Comparison of ENCODE assay signal across 8 cellular contexts in the genomic region with DNA sequence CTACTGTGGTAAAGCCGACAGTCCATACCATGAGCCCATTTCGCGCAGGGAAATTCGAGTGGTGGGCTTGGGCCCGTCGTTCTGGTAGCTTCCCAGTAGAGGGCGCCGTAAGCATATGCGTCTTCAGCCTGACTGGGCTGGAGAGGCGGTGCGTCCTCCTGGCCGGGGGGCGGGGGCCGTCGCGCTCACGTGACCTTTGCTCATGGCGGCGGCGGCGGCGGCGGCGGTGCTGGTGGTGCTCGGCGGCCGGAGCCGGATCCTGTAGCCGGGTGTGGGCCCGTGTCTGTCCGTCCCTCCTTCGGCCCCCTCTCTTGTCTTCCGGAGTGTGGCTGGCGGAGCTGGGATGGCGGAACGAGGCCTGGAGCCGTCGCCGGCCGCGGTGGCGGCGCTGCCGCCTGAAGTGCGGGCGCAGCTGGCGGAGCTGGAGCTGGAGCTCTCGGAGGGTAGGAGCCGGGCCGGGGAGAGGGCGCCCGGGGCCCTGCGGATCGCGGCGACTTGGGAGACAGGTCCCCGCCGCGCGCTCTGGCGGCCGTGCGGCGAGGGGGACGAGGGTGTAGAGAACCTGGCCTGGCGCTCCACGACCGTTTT. TPM values are rescaled to one million over a fixed set of nuclear protein-coding genes. Genes with fewer than 3 reads are reported as not detected.
A peak's percentile ranks its signal among the peaks of the same experiment; 100 is the strongest.
DNase-seq lines count a peak whose midpoint lies in the region; ATAC-seq and TF ChIP-seq lines count a peak whose summit lies in the region.

A gene with protein sequence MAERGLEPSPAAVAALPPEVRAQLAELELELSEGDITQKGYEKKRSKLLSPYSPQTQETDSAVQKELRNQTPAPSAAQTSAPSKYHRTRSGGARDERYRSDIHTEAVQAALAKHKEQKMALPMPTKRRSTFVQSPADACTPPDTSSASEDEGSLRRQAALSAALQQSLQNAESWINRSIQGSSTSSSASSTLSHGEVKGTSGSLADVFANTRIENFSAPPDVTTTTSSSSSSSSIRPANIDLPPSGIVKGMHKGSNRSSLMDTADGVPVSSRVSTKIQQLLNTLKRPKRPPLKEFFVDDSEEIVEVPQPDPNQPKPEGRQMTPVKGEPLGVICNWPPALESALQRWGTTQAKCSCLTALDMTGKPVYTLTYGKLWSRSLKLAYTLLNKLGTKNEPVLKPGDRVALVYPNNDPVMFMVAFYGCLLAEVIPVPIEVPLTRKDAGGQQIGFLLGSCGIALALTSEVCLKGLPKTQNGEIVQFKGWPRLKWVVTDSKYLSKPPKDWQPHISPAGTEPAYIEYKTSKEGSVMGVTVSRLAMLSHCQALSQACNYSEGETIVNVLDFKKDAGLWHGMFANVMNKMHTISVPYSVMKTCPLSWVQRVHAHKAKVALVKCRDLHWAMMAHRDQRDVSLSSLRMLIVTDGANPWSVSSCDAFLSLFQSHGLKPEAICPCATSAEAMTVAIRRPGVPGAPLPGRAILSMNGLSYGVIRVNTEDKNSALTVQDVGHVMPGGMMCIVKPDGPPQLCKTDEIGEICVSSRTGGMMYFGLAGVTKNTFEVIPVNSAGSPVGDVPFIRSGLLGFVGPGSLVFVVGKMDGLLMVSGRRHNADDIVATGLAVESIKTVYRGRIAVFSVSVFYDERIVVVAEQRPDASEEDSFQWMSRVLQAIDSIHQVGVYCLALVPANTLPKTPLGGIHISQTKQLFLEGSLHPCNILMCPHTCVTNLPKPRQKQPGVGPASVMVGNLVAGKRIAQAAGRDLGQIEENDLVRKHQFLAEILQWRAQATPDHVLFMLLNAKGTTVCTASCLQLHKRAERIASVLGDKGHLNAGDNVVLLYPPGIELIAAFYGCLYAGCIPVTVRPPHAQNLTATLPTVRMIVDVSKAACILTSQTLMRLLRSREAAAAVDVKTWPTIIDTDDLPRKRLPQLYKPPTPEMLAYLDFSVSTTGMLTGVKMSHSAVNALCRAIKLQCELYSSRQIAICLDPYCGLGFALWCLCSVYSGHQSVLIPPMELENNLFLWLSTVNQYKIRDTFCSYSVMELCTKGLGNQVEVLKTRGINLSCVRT (N-terminal part only) (plus strand): TSS at position 188 of the 588 bp plus-strand sequence. CDS start 156 bp downstream, at position 344.

- H3K27me3 Mint-ChIP-seq in GM23338 (ENCODE audit: insufficient read depth, low read depth, poor library complexity), result peaks cover 7% of the 10 kb centered on the region
- no peaks in the 10 kb centered on the region for H3K27me3 Mint-ChIP-seq in activated T-helper 17 cell treated with anti-CD3 and anti-CD28 coated beads, Interleukin-2, amount 50 U/mL, for 72 hours
- H3K27me3 Mint-ChIP-seq in naive thymus-derived CD8-positive, alpha-beta T cell, result peaks cover 0 to 1% (median 0%) of the 10 kb centered on the region in 5 donors
- H3K27me3 Mint-ChIP-seq in stimulated activated naive B cell treated with anti-CD40 and anti-IgM and Interleukin-4, amounts not matched to agents 10 μg/mL and 1 μg/mL and 100 μg/mL, for 72 hours, result no peaks in the 10 kb centered on the region

- H3K9me2 ChIP-seq in GM23338 (ENCODE audit: insufficient read depth), result no peaks in the 10 kb centered on the region

- peaks cover 47% of the 10 kb centered on the region for H3K79me2 ChIP-seq in GM23338 (replicated peaks; ENCODE audit: insufficient read depth)

- H3K4me1 ChIP-seq in GM23338 (ENCODE audit: insufficient read depth), result peaks cover 17% of the 10 kb centered on the region

- H3K36me3 Mint-ChIP-seq in GM23338 (ENCODE audit: low read depth), result peaks cover 6% of the 10 kb centered on the region; the same call in 1 of the 3 replicates
- H3K36me3 Mint-ChIP-seq in activated T-helper 17 cell treated with anti-CD3 and anti-CD28 coated beads, Interleukin-2, amount 50 U/mL, for 72 hours (ENCODE audit: low read depth), result no peaks in the 10 kb centered on the region
- peaks cover 0 to 2% (median 0%) of the 10 kb centered on the region in 3 donors for H3K36me3 Mint-ChIP-seq in naive thymus-derived CD8-positive, alpha-beta T cell
- H3K36me3 Mint-ChIP-seq in stimulated activated naive B cell treated with anti-CD40 and anti-IgM and Interleukin-4, amounts not matched to agents 10 μg/mL and 1 μg/mL and 100 μg/mL, for 72 hours, result peaks cover 0 to 7% of the 10 kb centered on the region in 2 donors

- peaks cover 10% of the 10 kb centered on the region; the same call in 2 of the 3 replicates for H3K9me3 Mint-ChIP-seq in GM23338
- no peaks in the 10 kb centered on the region for H3K9me3 Mint-ChIP-seq in activated T-helper 17 cell treated with anti-CD3 and anti-CD28 coated beads, Interleukin-2, amount 50 U/mL, for 72 hours
- H3K9me3 Mint-ChIP-seq in naive thymus-derived CD8-positive, alpha-beta T cell, result peaks cover 0 to 7% (median 0%) of the 10 kb centered on the region in 9 donors
- no peaks in the 10 kb centered on the region for H3K9me3 Mint-ChIP-seq in stimulated activated naive B cell treated with anti-CD40 and anti-IgM and Interleukin-4, amounts not matched to agents 10 μg/mL and 1 μg/mL and 100 μg/mL, for 72 hours

- H2AFZ ChIP-seq in GM23338, result peak within 1 kb of the TSS; percentile 83

- ATAC-seq in GM23338, result peak; percentile 85
- ATAC-seq in activated T-helper 17 cell treated with anti-CD3 and anti-CD28 coated beads, Interleukin-2, amount 50 U/mL, for 72 hours (replicated peaks), result peak; percentile 94
- peak; percentile 85 to 86 for ATAC-seq in naive thymus-derived CD8-positive, alpha-beta T cell
- peak; percentile 93 to 94 for ATAC-seq in stimulated activated naive B cell treated with anti-CD40 and anti-IgM and Interleukin-4, amounts not matched to agents 10 μg/mL and 1 μg/mL and 100 μg/mL, for 72 hours (replicated peaks)

- H3K27me3 ChIP-seq in GM23338 (ENCODE audit: insufficient read depth), result no peaks in the 10 kb centered on the region

- peak within 1 kb of the TSS; percentile 73 for H3K4me3 ChIP-seq in GM23338
- peak within 1 kb of the TSS; percentile 90 for H3K4me3 ChIP-seq in fibroblast of mammary gland (ENCODE audit: control insufficient read depth, low read depth, low read length)

- peak; percentile 97 for DNase-seq in Daoy (ENCODE audit: low read depth)
- DNase-seq in GM23338 (ENCODE audit: low spot score), result peak; percentile 95
- DNase-seq in RPMI7951 (ENCODE audit: low read depth), result peak; percentile 85
- peak; percentile 85 for DNase-seq in fibroblast of mammary gland (ENCODE audit: low read depth)
- DNase-seq in naive thymus-derived CD8-positive, alpha-beta T cell, result peak; percentile 90 to 97 (median 94)
- DNase-seq in stimulated activated naive B cell treated with anti-CD40 and anti-IgM and Interleukin-4, amounts not matched to agents 10 μg/mL and 1 μg/mL and 100 μg/mL, for 72 hours, result peak; percentile 94

- peak; percentile 68 to 99 for TF ChIP-seq CTCF in GM23338 (conservative IDR thresholded peaks at IDR 0.05; ENCODE audit: low read depth in 2 of 2)
- TF ChIP-seq CTCF in LNCAP (IDR thresholded peaks at IDR 0.05), result peak; percentile 90
- TF ChIP-seq CTCF in fibroblast of mammary gland (conservative IDR thresholded peaks at IDR 0.05; ENCODE audit: control insufficient read depth, insufficient read depth, low read depth, low read length), result peak; percentile 88

- peak within 1 kb of the TSS; percentile 81 for H3K27ac Mint-ChIP-seq in GM23338
- peak within 1 kb of the TSS; percentile 89 for H3K27ac Mint-ChIP-seq in activated T-helper 17 cell treated with anti-CD3 and anti-CD28 coated beads, Interleukin-2, amount 50 U/mL, for 72 hours
- peak within 1 kb of the TSS; percentile 87 to 95 (median 95) for H3K27ac Mint-ChIP-seq in naive thymus-derived CD8-positive, alpha-beta T cell
- peak within 1 kb of the TSS; percentile 96 for H3K27ac Mint-ChIP-seq in stimulated activated naive B cell treated with anti-CD40 and anti-IgM and Interleukin-4, amounts not matched to agents 10 μg/mL and 1 μg/mL and 100 μg/mL, for 72 hours

- H4K20me1 ChIP-seq in GM23338 (replicated peaks; ENCODE audit: insufficient read depth), result peaks cover 5% of the 10 kb centered on the region; the same call in 1 of the 2 replicates

- peaks cover 30% of the 10 kb centered on the region for H3K4me1 Mint-ChIP-seq in GM23338
- H3K4me1 Mint-ChIP-seq in activated T-helper 17 cell treated with anti-CD3 and anti-CD28 coated beads, Interleukin-2, amount 50 U/mL, for 72 hours, result peaks cover 34% of the 10 kb centered on the region
- peaks cover 32 to 49% (median 46%) of the 10 kb centered on the region in 4 donors for H3K4me1 Mint-ChIP-seq in naive thymus-derived CD8-positive, alpha-beta T cell
- H3K4me1 Mint-ChIP-seq in stimulated activated naive B cell treated with anti-CD40 and anti-IgM and Interleukin-4, amounts not matched to agents 10 μg/mL and 1 μg/mL and 100 μg/mL, for 72 hours, result peaks cover 31 to 41% of the 10 kb centered on the region in 2 donors

- peak within 1 kb of the TSS; percentile 96 for H3K4me3 Mint-ChIP-seq in GM23338
- peak within 1 kb of the TSS; percentile 88 for H3K4me3 Mint-ChIP-seq in activated T-helper 17 cell treated with anti-CD3 and anti-CD28 coated beads, Interleukin-2, amount 50 U/mL, for 72 hours
- H3K4me3 Mint-ChIP-seq in naive thymus-derived CD8-positive, alpha-beta T cell, result peak within 1 kb of the TSS; percentile 93 to 98 (median 96)
- H3K4me3 Mint-ChIP-seq in stimulated activated naive B cell treated with anti-CD40 and anti-IgM and Interleukin-4, amounts not matched to agents 10 μg/mL and 1 μg/mL and 100 μg/mL, for 72 hours, result peak within 1 kb of the TSS; percentile 96 to 97

- H3K4me2 ChIP-seq in GM23338, result peak within 1 kb of the TSS; percentile 88

- POLR2A ChIA-PET in naive thymus-derived CD8-positive, alpha-beta T cell (lab: Charles Lee), result interaction anchor here (0.7 to 4.5 kb wide), 13 partner anchors 9 to 259 kb away, joined by 3 to 26 read pairs (median 5); a partner anchor contains a TSS

- no peaks in the 10 kb centered on the region for H3F3A ChIP-seq in GM23338 (replicated peaks; ENCODE audit: low read depth)

- no peaks in the 10 kb centered on the region for H3K36me3 ChIP-seq in GM23338 (ENCODE audit: insufficient read depth)

- H3K27ac ChIP-seq in GM23338 (ENCODE audit: low read depth), result peak within 1 kb of the TSS; percentile 88

TF ChIP-seq in GM23338, 12 proteins besides CTCF, POLR2A, EP300 and RAD21:
- TF ChIP-seq ZNF331 (CRISPR knock-in tag; IDR thresholded peaks at IDR 0.05; ENCODE audit: low read depth), result no peak
- peak; percentile 45; the same call in 1 of the 2 replicates for TF ChIP-seq CREB1 (CRISPR knock-in tag; IDR thresholded peaks at IDR 0.05; ENCODE audit: low read depth)
- TF ChIP-seq POLR2AphosphoS5 (IDR thresholded peaks at IDR 0.05; ENCODE audit: low read depth), result peak; percentile 64
TF ChIP-seq in GM23338: peak in this region for 2.

RNA-seq across cellular contexts. Expression of the gene that starts here (rescaled TPM):
- total RNA-seq in Daoy (2014; rRNA removed; shearing (Covaris generic)), result 33.9 and 35.2 TPM in 2 replicates
- 35.0 and 36.4 TPM in 2 replicates for total RNA-seq in GM23338 (2014; rRNA removed; shearing (Covaris generic))
- polyA plus RNA-seq in GM23338 (2016; fragmentation: Nextera tagmentation; extraction: Ambion mirVana), result 8.0 and 8.9 TPM in 2 replicates
- 10.8 and 11.8 TPM in 2 replicates for total RNA-seq in RPMI7951 (2014; rRNA removed; shearing (Covaris generic))
- 10 to 100 TPM; 18.6 to 20.1 TPM for total RNA-seq in activated T-helper 17 cell treated with anti-CD3 and anti-CD28 coated beads, Interleukin-2, amount 50 U/mL, for 72 hours
- 10 to 100 TPM; 28.6 to 31.5 TPM for total RNA-seq in naive thymus-derived CD8-positive, alpha-beta T cell
- 10 to 100 TPM in 1 of 3 donors, 1 to 10 TPM in 2; 6.2 to 13.5 (median 9.4) TPM for polyA plus RNA-seq in naive thymus-derived CD8-positive, alpha-beta T cell

Comparison
In these comparisons a context has a peak if more than half of its experiments do, and no peak if none do; other contexts are left out.
1. Peak in every context shown above with its lines: DNase-seq, ATAC-seq, H3K4me3 ChIP-seq and H3K27ac ChIP-seq.